ENCODE assay signal across 28 cellular contexts in genomic region chr7:51019891-51020855, GRCh38.
DNase-seq lines count a peak whose midpoint lies in the region; ATAC-seq, FAIRE-seq and TF ChIP-seq lines count a peak whose summit lies in the region.
"Had no signal": no experiment of that assay in that cellular context is flagged by ENCODE, and none has a peak within 500 bp of the region (broad histone marks: within the 10 kb centered on the region; RNA-seq: fewer than 3 reads in every experiment).

No MANE protein-coding gene starts in this region.

- no peaks in the 10 kb centered on the region for H3K36me3 Mint-ChIP-seq in brain
- H3K36me3 Mint-ChIP-seq: CD8-positive, alpha-beta T cell; mesothelial cell of epicardium; natural killer cell treated with Interleukin-12 subunit alpha and Interleukin-12 subunit beta and Interleukin-15 and Interleukin-18, amount 100 ng/mL, for 72 hours had no signal

- H3K27me3 Mint-ChIP-seq in brain: peaks cover 6% of the 10 kb centered on the region
- H3K27me3 Mint-ChIP-seq: natural killer cell treated with Interleukin-12 subunit alpha and Interleukin-12 subunit beta and Interleukin-15 and Interleukin-18, amount 100 ng/mL, for 72 hours had no signal

- peak overlapping the region in 3 of 5 experiments; percentile 32 to 81 (median 73) for H3K27ac Mint-ChIP-seq in brain
- H3K27ac Mint-ChIP-seq: activated naive CD4-positive, alpha-beta T cell treated with anti-CD3 and anti-CD28 coated beads for 36 hours; CD8-positive, alpha-beta T cell; mesothelial cell of epicardium; natural killer cell treated with Interleukin-12 subunit alpha and Interleukin-12 subunit beta and Interleukin-15 and Interleukin-18, amount 100 ng/mL, for 72 hours; T-helper 1 cell treated with Interleukin-12 subunit alpha and Interleukin-12 subunit beta and Interleukin-4 antibody, amounts not matched to agents 30 μg/mL and 1 μg/mL, for 36 hours had no signal

- peak; percentile 19 for DNase-seq in activated CD8-positive, alpha-beta memory T cell treated with anti-CD3 and anti-CD28 coated beads for 24 hours
- no peak for DNase-seq in activated CD8-positive, alpha-beta memory T cell treated with anti-CD3 and anti-CD28 coated beads, Interleukin-2, amount 50 U/mL, for 48 hours
- peak; percentile 22 for DNase-seq in left lobe of liver (ENCODE audit: low spot score)
- peak; percentile 31 for DNase-seq in ureter (ENCODE audit: low spot score)
- no peak for DNase-seq in MV-4-11 (lab: John Stamatoyannopoulos, UW)
- DNase-seq in RCC 7860 (ENCODE audit: low spot score): no peak
- DNase-seq: 8988T; activated CD4-positive, alpha-beta T cell treated with anti-CD3 and anti-CD28 coated beads for 4 hours; activated naive CD4-positive, alpha-beta T cell treated with anti-CD3 and anti-CD28 coated beads for 36 hours; AML-193; CD8-positive, alpha-beta T cell; DMS 273 treated with DMSO at 0.1 percent for 48 hours; left ventricle myocardium inferior; MG63; NCI-H1436 treated with DMSO at 0.1 percent for 48 hours; NCI-H524; NK-92 treated with Interleukin-12 subunit alpha and Interleukin-12 subunit beta, amount 100 ng/mL, for 24 hours; Peyer's patch; stimulated activated naive CD4-positive, alpha-beta T cell treated with Interleukin-2 at 50 U/mL for 16 hours had no signal

- no peak overlapping the region for H3K4me3 Mint-ChIP-seq in brain
- H3K4me3 Mint-ChIP-seq: activated naive CD4-positive, alpha-beta T cell treated with anti-CD3 and anti-CD28 coated beads for 36 hours; CD8-positive, alpha-beta T cell; central memory CD8-positive, alpha-beta T cell; mesothelial cell of epicardium; natural killer cell treated with Interleukin-12 subunit alpha and Interleukin-12 subunit beta and Interleukin-15 and Interleukin-18, amount 100 ng/mL, for 72 hours; T-helper 1 cell treated with Interleukin-12 subunit alpha and Interleukin-12 subunit beta and Interleukin-4 antibody, amounts not matched to agents 30 μg/mL and 1 μg/mL, for 36 hours had no signal

- H3K9me3 Mint-ChIP-seq in brain: peaks cover 0 to 5% (median 0%) of the 10 kb centered on the region in 5 experiments
- H3K9me3 Mint-ChIP-seq: activated naive CD4-positive, alpha-beta T cell treated with anti-CD3 and anti-CD28 coated beads for 36 hours; CD8-positive, alpha-beta T cell; mesothelial cell of epicardium; T-helper 1 cell treated with Interleukin-12 subunit alpha and Interleukin-12 subunit beta and Interleukin-4 antibody, amounts not matched to agents 30 μg/mL and 1 μg/mL, for 36 hours had no signal

- peaks cover 13% of the 10 kb centered on the region for H3K4me1 Mint-ChIP-seq in brain
- H3K4me1 Mint-ChIP-seq: mesothelial cell of epicardium had no signal

- TF ChIP-seq CTCF in brain (conservative IDR thresholded peaks at IDR 0.05): no peak

- ATAC-seq in left lobe of liver: no peak
- ATAC-seq in HG03175 (IDR thresholded peaks at IDR 0.05; ENCODE audit: unreplicated experiment): no peak
- ATAC-seq: CD8-positive, alpha-beta T cell; natural killer cell treated with Interleukin-12 subunit alpha and Interleukin-12 subunit beta and Interleukin-15 and Interleukin-18, amount 100 ng/mL, for 72 hours; right lobe of liver had no signal

- FAIRE-seq in RCC 7860 (lab: Jason Lieb, UNC): no peak
- FAIRE-seq: G401.6, GM19239 had no signal

Comparison
In these comparisons a context has a peak if more than half of its experiments do, and no peak if none do; other contexts are left out.
1. DNase-seq: peak in activated CD8-positive, alpha-beta memory T cell treated with anti-CD3 and anti-CD28 coated beads for 24 hours (single experiment), left lobe of liver (single experiment) and ureter (single experiment); none in activated CD8-positive, alpha-beta memory T cell treated with anti-CD3 and anti-CD28 coated beads, Interleukin-2, amount 50 U/mL, for 48 hours (single experiment), MV-4-11 (single experiment) and RCC 7860 (single experiment).